ENCODE assay signal across 8 cellular contexts in the genomic region with DNA sequence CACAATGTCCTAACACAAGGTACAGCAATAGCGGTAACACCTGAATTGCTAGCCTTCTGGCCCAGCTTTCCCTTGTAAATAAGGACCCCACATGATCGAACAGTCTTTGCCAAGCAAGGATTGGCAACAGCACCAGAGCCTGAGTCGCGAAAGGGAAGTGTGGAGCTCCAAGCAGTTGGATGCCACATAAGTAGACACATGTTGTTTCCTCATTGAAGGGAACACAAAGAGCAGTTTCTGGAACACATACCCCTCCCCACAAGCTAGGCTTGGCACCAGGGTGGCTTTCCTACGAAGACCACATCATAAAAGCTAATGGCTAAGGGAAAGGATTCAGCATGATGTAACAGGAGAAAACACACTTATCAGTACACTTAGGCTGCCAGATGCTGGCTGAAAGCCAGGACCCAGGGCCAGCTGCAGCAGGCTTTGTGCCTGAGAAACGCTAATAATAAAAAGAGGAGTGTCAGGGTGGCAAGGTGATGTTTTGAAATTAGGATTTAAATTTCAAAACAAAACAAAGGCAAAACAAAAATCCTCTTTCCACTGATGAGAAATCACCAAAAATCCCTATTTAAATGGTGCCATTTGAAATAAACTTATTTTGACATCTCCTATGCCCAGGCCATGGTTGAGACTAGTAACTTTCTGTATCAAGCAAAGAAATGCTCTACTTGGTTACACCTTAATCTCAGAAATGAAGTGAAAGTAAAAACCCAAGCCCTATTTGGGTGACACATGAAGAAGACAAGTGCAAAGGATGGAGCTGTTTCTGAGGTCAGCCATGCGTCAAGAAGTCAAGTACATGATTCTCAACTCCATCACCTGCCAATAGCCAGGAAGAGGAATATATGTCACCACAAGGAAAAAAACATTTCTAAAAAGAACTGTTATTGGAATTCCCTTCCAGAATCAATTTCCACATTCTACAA. TPM values are rescaled to one million over a fixed set of nuclear protein-coding genes. Genes with fewer than 3 reads are reported as not detected.
DNase-seq lines count a peak whose midpoint lies in the region; ATAC-seq, FAIRE-seq and TF ChIP-seq lines count a peak whose summit lies in the region.

No MANE protein-coding gene starts in this region.

- intact Hi-C loops in ovary (cut with DNase I), result loop anchor here in 2 of 4 donors (2.0 to 10.0 kb wide), 3 partner anchors 106 to 172 kb away; partner anchors contain the start of gene FBXO42 (in 1 of the 2)

- TF ChIP-seq EP300 in ovary (IDR thresholded peaks at IDR 0.05), result no peak

- no peak overlapping the region for H3K4me3 ChIP-seq in fibroblast of the aortic adventitia (ENCODE audit: low read depth, low read length)
- no peak overlapping the region for H3K4me3 ChIP-seq in ovary
- H3K4me3 ChIP-seq in trophoblast cell (ENCODE audit: low read depth, low read length), result no peak overlapping the region

- TF ChIP-seq CTCF in 22Rv1 (IDR thresholded peaks at IDR 0.05), result no peak
- TF ChIP-seq CTCF in fibroblast of the aortic adventitia (IDR thresholded peaks at IDR 0.05; ENCODE audit: insufficient read depth, low read length), result no peak
- no peak for TF ChIP-seq CTCF in ovary (IDR thresholded peaks at IDR 0.05)

- H3K36me3 ChIP-seq in ovary (no peaks in the 10 kb centered on the region), trophoblast cell (ENCODE audit: control insufficient read depth in 1 of 2, insufficient read depth in 2 of 2, low read length in 2 of 2) (peaks cover 20 to 27% of the 10 kb centered on the region in 2 experiments)

- H4K8ac ChIP-seq in trophoblast cell (ENCODE audit: low read depth, low read length), result no peak overlapping the region

- no peak overlapping the region for H2AFZ ChIP-seq in trophoblast cell (ENCODE audit: insufficient read depth, low read length, poor library complexity)

- no peak overlapping the region for H3K4ac ChIP-seq in trophoblast cell (ENCODE audit: low read depth, low read length)

- ATAC-seq in T-helper 17 cell, result no peak

- no peak overlapping the region for H3K14ac ChIP-seq in trophoblast cell (ENCODE audit: low read length)

- H2AK5ac ChIP-seq in trophoblast cell (ENCODE audit: low read length), result no peak overlapping the region

- H3K27me3 Mint-ChIP-seq in T-helper 17 cell, result no peaks in the 10 kb centered on the region

- no peaks in the 10 kb centered on the region for H3K79me2 ChIP-seq in trophoblast cell (ENCODE audit: control insufficient read depth, insufficient read depth, low read length, poor library complexity)

- H3K36me3 Mint-ChIP-seq in T-helper 17 cell (ENCODE audit: low read depth), result no peaks in the 10 kb centered on the region

- no peak overlapping the region for H2BK12ac ChIP-seq in trophoblast cell (ENCODE audit: low read length)

- H3K4me1 ChIP-seq in ovary (ENCODE audit: insufficient read depth), result peaks cover 30% of the 10 kb centered on the region
- H3K4me1 ChIP-seq in trophoblast cell (ENCODE audit: control insufficient read depth in 1 of 2, insufficient read depth in 2 of 2, low read length in 2 of 2), result peaks cover 2 to 4% of the 10 kb centered on the region in 2 experiments

- H2BK5ac ChIP-seq in trophoblast cell (ENCODE audit: low read depth, low read length, poor library complexity), result no peak overlapping the region

- peaks cover 5% of the 10 kb centered on the region for H3K4me1 Mint-ChIP-seq in T-helper 17 cell

- peak; percentile 87 for FAIRE-seq in GM12891 (lab: Jason Lieb, UNC)

- WGBS in ovary, 3 donors, result 17 to 21% (median 17%) methylated on average over 7 of the region's 7 CpGs
- WGBS in trophoblast cell (ENCODE audit: extremely low coverage, insufficient coverage, insufficient read length), result no CpG with 5 or more reads among the region's 7 CpGs

- no peak overlapping the region for H3K4me3 Mint-ChIP-seq in T-helper 17 cell

- no peak overlapping the region for H3K23ac ChIP-seq in trophoblast cell (ENCODE audit: low read length)

- H3K9me3 ChIP-seq in T-helper 17 cell (ENCODE audit: control insufficient read depth, low read length, poor library complexity, severe bottlenecking), result no peaks in the 10 kb centered on the region
- H3K9me3 ChIP-seq in ovary, result no peaks in the 10 kb centered on the region
- no peaks in the 10 kb centered on the region for H3K9me3 ChIP-seq in trophoblast cell (ENCODE audit: insufficient read depth, low read depth, low read length)

- no peak overlapping the region for H3K18ac ChIP-seq in trophoblast cell (ENCODE audit: low read length)

- H3K27me3 ChIP-seq in ovary (no peaks in the 10 kb centered on the region), trophoblast cell (ENCODE audit: insufficient read depth, low read length) (no peaks in the 10 kb centered on the region)

- no peak for TF ChIP-seq POLR2A in GM12891 (IDR thresholded peaks at IDR 0.05; ENCODE audit: low read depth, low read length)
- TF ChIP-seq POLR2A in ovary (IDR thresholded peaks at IDR 0.05), result no peak

- H3K4me2 ChIP-seq in trophoblast cell (ENCODE audit: low read length), result no peak overlapping the region

- no peak overlapping the region for H3K9ac ChIP-seq in trophoblast cell (ENCODE audit: low read length)

- H4K12ac ChIP-seq in trophoblast cell (ENCODE audit: low read depth, low read length), result no peak overlapping the region

- H3K27ac ChIP-seq in 22Rv1 (peak overlapping the region; percentile 59), ovary (peak overlapping the region; percentile 38 to 82), trophoblast cell (ENCODE audit: low read depth, low read length) (no peak overlapping the region)

- no peaks in the 10 kb centered on the region for H3K79me1 ChIP-seq in trophoblast cell (ENCODE audit: low read length)

- peak overlapping the region; percentile 77 for H3K27ac Mint-ChIP-seq in T-helper 17 cell

- DNase-seq in GM12891 (ENCODE audit: insufficient read length, low spot score) (peak; percentile 56), NCI-H1417 (lab: John Stamatoyannopoulos, UW) (peak; percentile 89 to 98 (median 94)), T-helper 17 cell (no peak), fibroblast of the aortic adventitia (ENCODE audit: low read depth) (peak; percentile 96), ovary (peak; percentile 84 to 91 (median 87)), AML-193 (lab: John Stamatoyannopoulos, UW) (no peak), trophoblast cell (no peak)

- no peak overlapping the region for H4K91ac ChIP-seq in trophoblast cell (ENCODE audit: low read depth, low read length)

- H2BK120ac ChIP-seq in trophoblast cell (ENCODE audit: insufficient read depth, low read length, poor library complexity), result no peak overlapping the region

TF ChIP-seq in GM12891, 5 proteins besides CTCF, POLR2A, EP300 and RAD21:
- TF ChIP-seq PAX5 (IDR thresholded peaks at IDR 0.05; ENCODE audit: insufficient read depth, low read length, severe bottlenecking), result peak; percentile 62
- no peak for TF ChIP-seq POU2F2 (IDR thresholded peaks at IDR 0.05; ENCODE audit: low read depth, low read length)
- TF ChIP-seq POLR2AphosphoS5 (IDR thresholded peaks at IDR 0.05; ENCODE audit: low read depth, low read length), result no peak
- no peak for TF ChIP-seq TAF1 (IDR thresholded peaks at IDR 0.05; ENCODE audit: low read depth, low read length)
- 0 out of 2 replicates have a peak, but pooled peaks have one; percentile 2 for TF ChIP-seq SPI1 (IDR thresholded peaks at IDR 0.05; ENCODE audit: low read depth, low read length)

RNA-seq across cellular contexts. Expression of gene CPLANE2, which starts 11.9 kb away (rescaled TPM):
- polyA plus RNA-seq in GM12891 (2012; ENCODE audit: low read depth, missing spikeins), result 3.0 TPM
- total RNA-seq in T-helper 17 cell (1 to 10 TPM; 4.3 to 6.9 TPM), fibroblast of the aortic adventitia (ENCODE audit: low replicate concordance) (6.7 and 7.5 TPM in 2 replicates), ovary (10 to 100 TPM in 4 of 7 donors, 1 to 10 TPM in 3; 4.6 to 12.4 (median 10.5) TPM)
- polyA plus RNA-seq in ovary, result 1 to 10 TPM; 2.6 to 6.6 TPM
- 1.8 and 4.1 TPM in 2 replicates for polyA plus RNA-seq in trophoblast cell (2013)

RNA-seq across cellular contexts. Expression of gene ARHGEF19, which starts 36.4 kb away (rescaled TPM):
- 1.1 TPM for polyA plus RNA-seq in GM12891 (2012; ENCODE audit: low read depth, missing spikeins)
- 1 to 10 TPM; 9.1 to 9.3 TPM for total RNA-seq in T-helper 17 cell
- 2.8 and 12.1 TPM in 2 replicates for total RNA-seq in fibroblast of the aortic adventitia (ENCODE audit: low replicate concordance)
- total RNA-seq in ovary, result 10 to 100 TPM in 5 of 7 donors, 1 to 10 TPM in 2; 6.0 to 30.4 (median 14.6) TPM
- 10 to 100 TPM in 1 of 2 donors, 1 to 10 TPM in 1; 2.3 to 15.5 TPM for polyA plus RNA-seq in ovary
- 10.9 and 12.8 TPM in 2 replicates for polyA plus RNA-seq in trophoblast cell (2013)

Comparison
In these comparisons a context has a peak if more than half of its experiments do, and no peak if none do; other contexts are left out.
1. DNase-seq: peak in GM12891 (single experiment), NCI-H1417 (3 of 3), fibroblast of the aortic adventitia (single experiment) and ovary (5 of 5); none in T-helper 17 cell (0 of 3), AML-193 (0 of 2) and trophoblast cell (0 of 2).